In the genomic region with DNA sequence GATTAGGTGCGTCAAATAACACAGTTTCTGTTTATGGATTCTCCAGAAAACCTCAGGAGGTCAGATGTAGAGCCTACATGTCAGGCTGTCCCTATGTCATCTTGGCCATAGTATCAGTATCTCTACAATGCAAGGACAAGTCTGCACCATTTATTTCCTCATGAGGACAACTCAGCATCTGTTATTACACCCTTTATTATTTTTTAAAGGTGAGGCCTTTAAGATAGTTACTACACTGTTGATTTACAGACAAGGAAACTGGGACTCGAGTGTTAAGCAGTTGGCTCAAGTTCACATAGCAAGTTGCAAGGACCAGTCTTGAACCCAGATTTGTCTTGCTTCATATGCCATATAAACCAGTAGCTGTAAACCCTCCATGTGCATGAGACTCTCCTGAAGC, we compare ENCODE assay signal across 16 cellular contexts. TPM values are rescaled to one million over a fixed set of nuclear protein-coding genes. Genes with fewer than 3 reads are reported as not detected.
"Had no signal": no experiment of that assay in that cellular context is flagged by ENCODE, and none has a peak within 500 bp of the region (broad histone marks: within the 10 kb centered on the region; RNA-seq: fewer than 3 reads in every experiment).

No MANE protein-coding gene starts in this region.

- DNase-seq: activated CD4-positive, alpha-beta T cell treated with anti-CD3 and anti-CD28 coated beads, Interleukin-2, amount 50 U/mL, for 4 hours; activated naive CD4-positive, alpha-beta T cell; adrenal gland; endodermal cell; left ventricle myocardium superior; mesendoderm; stimulated activated CD4-positive, alpha-beta T cell treated with anti-CD3 and anti-CD28 coated beads, Interleukin-4, amount 100 ng/mL, for 4 hours; tibial artery had no signal

- H3K4me3 Mint-ChIP-seq: endodermal cell had no signal

- H3K27ac ChIP-seq: adrenal gland, esophagus muscularis mucosa, neutrophil, tibial artery had no signal

- FAIRE-seq: islet of Langerhans had no signal

- ATAC-seq: left ventricle myocardium superior had no signal

- H3K9me3 ChIP-seq: adrenal gland, esophagus muscularis mucosa, neutrophil, tibial artery had no signal

- H3K4me3 ChIP-seq: adrenal gland, skin epidermis, tibial artery had no signal

- H3K4me1 Mint-ChIP-seq: endodermal cell had no signal

- H3K4me1 ChIP-seq: adrenal gland had no signal

- H3K27ac Mint-ChIP-seq: endodermal cell; T-helper 2 cell treated with Interferon-gamma antibody and Interleukin-4, amounts not matched to agents 5 μg/mL and 100 μg/mL, for 36 hours had no signal

- H3K36me3 ChIP-seq: adrenal gland, esophagus muscularis mucosa, neutrophil, tibial artery had no signal

RNA-seq across cellular contexts. Expression of a gene that starts 27.3 kb away (rescaled TPM):
- total RNA-seq: dermis microvascular lymphatic vessel endothelial cell, esophagus muscularis mucosa, fibroblast of villous mesenchyme, myocyte had no signal
